8 cellular contexts compared by ENCODE assay signal in the genomic region with DNA sequence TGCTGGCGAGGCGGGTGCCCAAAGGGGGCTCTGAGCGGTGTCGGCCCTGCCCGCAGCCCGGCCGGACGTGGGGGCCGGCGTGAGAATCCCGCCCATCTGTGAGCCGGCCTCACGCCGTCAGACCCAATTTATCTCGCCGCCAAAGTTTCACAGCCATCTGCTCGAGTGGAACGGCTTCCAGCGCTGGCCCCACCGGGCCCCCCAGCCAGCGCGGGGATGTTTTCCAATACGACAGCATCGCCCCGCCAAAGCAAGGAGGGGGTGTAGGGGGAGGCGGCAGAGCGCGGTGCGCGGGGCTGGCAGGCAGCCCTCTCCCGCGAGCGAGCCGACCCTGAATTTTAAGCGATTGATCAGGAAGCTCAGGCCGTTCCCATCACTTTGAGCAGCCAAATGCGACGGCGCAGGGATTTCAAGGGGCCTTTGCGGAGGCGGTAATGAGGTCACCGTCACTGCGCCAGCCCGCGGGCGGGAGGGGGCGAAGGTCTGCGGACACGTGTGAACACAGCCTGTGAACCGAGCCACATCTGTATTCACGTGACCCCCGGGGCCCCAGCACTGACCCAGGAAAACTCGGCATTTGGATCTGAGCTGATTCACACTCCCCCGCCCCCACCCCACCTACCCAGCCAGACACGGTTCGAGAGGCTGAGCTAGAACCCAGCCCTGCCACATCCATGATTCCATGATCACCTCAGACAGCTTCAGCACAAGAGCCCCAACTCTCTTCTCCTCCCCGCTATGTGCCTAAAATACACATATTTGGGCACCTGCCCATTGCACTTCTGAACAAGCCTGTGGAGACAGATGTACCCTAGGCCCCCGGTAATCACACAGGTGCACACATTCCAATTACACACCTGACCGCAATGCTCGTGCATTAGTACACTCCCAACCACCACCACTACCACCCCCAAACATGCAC. TPM values are rescaled to one million over a fixed set of nuclear protein-coding genes. Genes with fewer than 3 reads are reported as not detected.
A peak's percentile ranks its signal among the peaks of the same experiment; 100 is the strongest.
DNase-seq lines count a peak whose midpoint lies in the region; ATAC-seq and TF ChIP-seq lines count a peak whose summit lies in the region.

No MANE protein-coding gene starts in this region.

- H3K27me3 Mint-ChIP-seq in naive thymus-derived CD4-positive, alpha-beta T cell = peaks cover 16 to 80% (median 24%) of the 10 kb centered on the region in 5 donors

- no peaks in the 10 kb centered on the region for H3K9me3 Mint-ChIP-seq in naive thymus-derived CD4-positive, alpha-beta T cell

- H2AFZ ChIP-seq in KMS-11 (ENCODE audit: low read depth) = peak overlapping the region; percentile 74

- H3K36me3 ChIP-seq in A673 (ENCODE audit: insufficient read depth, low read length, poor library complexity, severe bottlenecking) (no peaks in the 10 kb centered on the region), KMS-11 (ENCODE audit: insufficient read depth) (no peaks in the 10 kb centered on the region)
- no peaks in the 10 kb centered on the region for H3K36me3 ChIP-seq in naive thymus-derived CD4-positive, alpha-beta T cell (ENCODE audit: control insufficient read depth in 2 of 3, insufficient read depth in 3 of 3, low read length in 3 of 3)

- peak overlapping the region; percentile 88 to 100 (median 91) for H3K4me3 Mint-ChIP-seq in naive thymus-derived CD4-positive, alpha-beta T cell

- no peaks in the 10 kb centered on the region for H3K79me2 ChIP-seq in KMS-11 (ENCODE audit: insufficient read depth, low read depth)

- H4K20me1 ChIP-seq in KMS-11 (ENCODE audit: insufficient read depth) = no peaks in the 10 kb centered on the region

- peaks cover 48% of the 10 kb centered on the region for H3K4me1 ChIP-seq in A673 (ENCODE audit: insufficient read depth, low read length, poor library complexity, severe bottlenecking)
- H3K4me1 ChIP-seq in KMS-11 (ENCODE audit: low read depth, poor library complexity, severe bottlenecking) = peaks cover 42% of the 10 kb centered on the region
- H3K4me1 ChIP-seq in naive thymus-derived CD4-positive, alpha-beta T cell (ENCODE audit: control insufficient read depth in 2 of 2, insufficient read depth in 2 of 2, low read length in 2 of 2) = peaks cover 7 to 8% of the 10 kb centered on the region in 2 donors

- peaks cover 0 to 2% (median 0%) of the 10 kb centered on the region in 5 donors for H3K36me3 Mint-ChIP-seq in naive thymus-derived CD4-positive, alpha-beta T cell

- BruUV-seq in A673 (replicated peaks; lab: Mats Ljungman, UMichigan) = no TSS peak

- peak; percentile 23 for ATAC-seq in GM19023 (IDR thresholded peaks at IDR 0.05; ENCODE audit: unreplicated experiment)
- peak; percentile 22 for ATAC-seq in naive thymus-derived CD4-positive, alpha-beta T cell

- H3K4me1 Mint-ChIP-seq in naive thymus-derived CD4-positive, alpha-beta T cell = peaks cover 18 to 25% (median 23%) of the 10 kb centered on the region in 7 donors

- H3K9me3 ChIP-seq in A673 (ENCODE audit: low read depth, low read length, poor library complexity, severe bottlenecking) = no peaks in the 10 kb centered on the region
- H3K9me3 ChIP-seq in naive thymus-derived CD4-positive, alpha-beta T cell (ENCODE audit: control insufficient read depth in 2 of 3, low read length in 3 of 3) = no peaks in the 10 kb centered on the region

- H3K27ac ChIP-seq in A673 (ENCODE audit: low read depth, low read length, poor library complexity, severe bottlenecking) (no peak overlapping the region), KMS-11 (peak overlapping the region; percentile 96)
- peak overlapping the region; percentile 20 for H3K27ac ChIP-seq in naive thymus-derived CD4-positive, alpha-beta T cell (ENCODE audit: low read depth, low read length)

- intact Hi-C loops in A673 (cut with micrococcal nuclease; ENCODE audit: unreplicated experiment) = loop anchor here (2.0 to 5.0 kb wide), 2 partner anchors 37 to 96 kb away; no protein-coding TSS in a partner anchor
- intact Hi-C loops in naive thymus-derived CD4-positive, alpha-beta T cell (cut with micrococcal nuclease) = loop anchor here (2.0 to 5.0 kb wide), 5 partner anchors 36 to 311 kb away; partner anchors contain the start of genes CXXC5 (in 1 of the 2) and DNAJC18 (in 1 of the 2)

- H3K4me2 ChIP-seq in KMS-11 = peak overlapping the region; percentile 95

- CTCF ChIA-PET in A673 (lab: Charles Lee) = no interaction called here
- CTCF ChIA-PET in naive thymus-derived CD4-positive, alpha-beta T cell (lab: Charles Lee) = interaction anchor here (0.7 to 1.1 kb wide), 2 partner anchors 18 to 173 kb away, joined by 4 read pairs; no protein-coding TSS in a partner anchor

- peak overlapping the region; percentile 61 for H3K9ac ChIP-seq in KMS-11

- H3K27ac Mint-ChIP-seq in naive thymus-derived CD4-positive, alpha-beta T cell = peak overlapping the region in 3 of 9 donors; percentile 1 to 67 (median 67)

- H3K4me3 ChIP-seq in A673 (ENCODE audit: low read depth, low read length, poor library complexity, severe bottlenecking) = peak overlapping the region; percentile 43
- no peak overlapping the region for H3K4me3 ChIP-seq in KMS-11 (IDR thresholded peaks at IDR 0.05; ENCODE audit: insufficient read depth, low read depth, low read length)
- peak overlapping the region; percentile 48 for H3K4me3 ChIP-seq in epithelial cell of proximal tubule (ENCODE audit: low read depth, low read length)
- peak overlapping the region; percentile 79 for H3K4me3 ChIP-seq in naive thymus-derived CD4-positive, alpha-beta T cell (ENCODE audit: low read length)

- H3K27me3 ChIP-seq in A673 (replicated peaks; ENCODE audit: insufficient read depth, low read depth, low read length, poor library complexity) (no peaks in the 10 kb centered on the region), KMS-11 (ENCODE audit: insufficient read depth, low read depth) (no peaks in the 10 kb centered on the region)
- H3K27me3 ChIP-seq in naive thymus-derived CD4-positive, alpha-beta T cell (ENCODE audit: control insufficient read depth in 2 of 2, insufficient read depth in 2 of 2, low read length in 2 of 2) = no peaks in the 10 kb centered on the region

- no peak for DNase-seq in A673 (ENCODE audit: low spot score)
- peak; percentile 66 for DNase-seq in activated CD8-positive, alpha-beta memory T cell treated with anti-CD3 and anti-CD28 coated beads, Interleukin-2, amount 50 U/mL, for 4 hours
- DNase-seq in epithelial cell of proximal tubule (ENCODE audit: low read depth) = no peak
- DNase-seq in naive thymus-derived CD4-positive, alpha-beta T cell = peak in 6 of 9 donors; percentile 12 to 70 (median 30)
- DNase-seq in superior temporal gyrus (ENCODE audit: extremely low spot score) = peak; percentile 59
- DNase-seq in NOMO-1 treated with dmso at 0.1 percent for 144 hours (lab: John Stamatoyannopoulos, UW; ENCODE audit: unreplicated experiment) = no peak

- POLR2A ChIA-PET in A673 (lab: Charles Lee; ENCODE audit: low non-redundant PET) = interaction anchor here (0.6 kb wide), 1 partner anchor 951 kb away, joined by 3 read pairs; no protein-coding TSS in a partner anchor
- POLR2A ChIA-PET in naive thymus-derived CD4-positive, alpha-beta T cell (lab: Charles Lee) = interaction anchor here (0.5 kb wide), 1 partner anchor 901 kb away, joined by 3 read pairs; no protein-coding TSS in a partner anchor

- TF ChIP-seq CTCF in A673 (conservative IDR thresholded peaks at IDR 0.05; ENCODE audit: low read depth, low read length) (no peak), KMS-11 (conservative IDR thresholded peaks at IDR 0.05; ENCODE audit: low read depth, low read length) (no peak), epithelial cell of proximal tubule (conservative IDR thresholded peaks at IDR 0.05; ENCODE audit: low read depth, low read length) (no peak)

RNA-seq across cellular contexts. Expression of gene PSD2, which starts 47.8 kb away (rescaled TPM):
- total RNA-seq in A673 (2021) = 0.26 and 0.70 TPM in 2 replicates
- total RNA-seq in epithelial cell of proximal tubule = not detected in 2 replicates
- under 1 TPM in 2 of 5 experiments, not detected in 3; 0.05 to 0.42 TPM for total RNA-seq in naive thymus-derived CD4-positive, alpha-beta T cell
- polyA plus RNA-seq in naive thymus-derived CD4-positive, alpha-beta T cell = not detected

Comparison
In these comparisons a context has a peak if more than half of its experiments do, and no peak if none do; other contexts are left out.
1. DNase-seq: peak in activated CD8-positive, alpha-beta memory T cell treated with anti-CD3 and anti-CD28 coated beads, Interleukin-2, amount 50 U/mL, for 4 hours (single experiment), naive thymus-derived CD4-positive, alpha-beta T cell (6 of 9) and superior temporal gyrus (single experiment); none in A673 (single experiment), epithelial cell of proximal tubule (single experiment) and NOMO-1 treated with dmso at 0.1 percent for 144 hours (single experiment).